ENCODE assay signal across 9 cellular contexts in genomic region chr11:73184953-73185671, GRCh38. TPM values are rescaled to one million over a fixed set of nuclear protein-coding genes. Genes with fewer than 3 reads are reported as not detected.
DNase-seq lines count a peak whose midpoint lies in the region; ATAC-seq, FAIRE-seq and TF ChIP-seq lines count a peak whose summit lies in the region.
"Had no signal": no experiment of that assay in that cellular context is flagged by ENCODE, and none has a peak within 500 bp of the region (broad histone marks: within the 10 kb centered on the region; RNA-seq: fewer than 3 reads in every experiment).

No MANE protein-coding gene starts in this region.

- TF ChIP-seq CTCF in fibroblast of the aortic adventitia (IDR thresholded peaks at IDR 0.05; ENCODE audit: insufficient read depth, low read length): peak; percentile 96
- TF ChIP-seq CTCF in tibial artery (IDR thresholded peaks at IDR 0.05): peak; percentile 78 to 80

- H2AK5ac ChIP-seq in neuronal stem cell (ENCODE audit: low read depth, low read length): peak overlapping the region; percentile 67

- H3K23ac ChIP-seq in neuronal stem cell (ENCODE audit: low read depth, low read length, poor library complexity): no peak overlapping the region

- H2BK15ac ChIP-seq in neuronal stem cell (ENCODE audit: low read length): peak overlapping the region; percentile 88

- intact Hi-C loops in tibial artery (cut with DNase I; ENCODE audit: low total_unique reads): loop anchor here (5.0 to 10.0 kb wide), 2 partner anchors 102 to 210 kb away; no protein-coding TSS in a partner anchor

- H2BK120ac ChIP-seq in neuronal stem cell (ENCODE audit: low read depth, low read length): no peak overlapping the region

- peaks cover 5% of the 10 kb centered on the region for H3K27me3 Mint-ChIP-seq in activated T-helper 17 cell treated with anti-CD3 and anti-CD28 coated beads, Interleukin-2, amount 50 U/mL, for 72 hours

- H3K9me3 ChIP-seq in neuronal stem cell (replicated peaks in 1 of 2; ENCODE audit: control insufficient read depth in 2 of 2, insufficient read depth in 1 of 2, low read depth in 1 of 2, low read length in 2 of 2) (no peaks in the 10 kb centered on the region), tibial artery (no peaks in the 10 kb centered on the region)

- peak overlapping the region; percentile 53 for H2AFZ ChIP-seq in neuronal stem cell (ENCODE audit: low read length)

- peaks cover 3 to 9% of the 10 kb centered on the region in 2 donors for H3K4me1 ChIP-seq in neuronal stem cell (ENCODE audit: control insufficient read depth in 2 of 2, insufficient read depth in 1 of 2, low read depth in 1 of 2, low read length in 2 of 2)
- H3K4me1 ChIP-seq in tibial artery: peaks cover 0 to 38% (median 30%) of the 10 kb centered on the region in 4 donors

- H3K36me3 ChIP-seq in neuronal stem cell (replicated peaks in 1 of 2; ENCODE audit: control insufficient read depth in 2 of 2, insufficient read depth in 2 of 2, low read length in 2 of 2) (no peaks in the 10 kb centered on the region), tibial artery (no peaks in the 10 kb centered on the region)

- H3K27me3 ChIP-seq in neuronal stem cell (ENCODE audit: control insufficient read depth in 3 of 3, insufficient read depth in 3 of 3, low read depth in 1 of 3, low read length in 3 of 3) (peaks cover 0 to 21% (median 0%) of the 10 kb centered on the region in 3 experiments), tibial artery (no peaks in the 10 kb centered on the region)

- no peak overlapping the region for H4K91ac ChIP-seq in neuronal stem cell (ENCODE audit: low read depth, low read length, poor library complexity)

- peak overlapping the region; percentile 65 for H2BK12ac ChIP-seq in neuronal stem cell (ENCODE audit: low read length)

- peak overlapping the region; percentile 71 for H2BK5ac ChIP-seq in neuronal stem cell (ENCODE audit: low read length)

- peak overlapping the region; percentile 79 for H3K18ac ChIP-seq in neuronal stem cell (ENCODE audit: low read length)

- peak; percentile 87 for FAIRE-seq in HTR-8/SVneo (lab: Jason Lieb, UNC)
- FAIRE-seq: TTC549 had no signal

- no peaks in the 10 kb centered on the region for H3K9me3 Mint-ChIP-seq in activated T-helper 17 cell treated with anti-CD3 and anti-CD28 coated beads, Interleukin-2, amount 50 U/mL, for 72 hours

- no peak overlapping the region for H4K8ac ChIP-seq in neuronal stem cell (ENCODE audit: low read depth, low read length)

- H3K79me1 ChIP-seq in neuronal stem cell (ENCODE audit: low read depth, low read length): no peaks in the 10 kb centered on the region

- peak overlapping the region; percentile 46 for H3K4ac ChIP-seq in neuronal stem cell (ENCODE audit: low read length)

- DNase-seq in DMS114 treated with DMSO at 0.1 percent for 48 hours (lab: John Stamatoyannopoulos, UW; ENCODE audit: unreplicated experiment) (peak; percentile 23), HTR-8/SVneo (ENCODE audit: insufficient read length, low spot score) (peak; percentile 89), RPMI7951 (ENCODE audit: low read depth) (peak; percentile 76), fibroblast of the aortic adventitia (ENCODE audit: low read depth) (peak; percentile 57), neuronal stem cell (ENCODE audit: low spot score) (peak; percentile 41), tibial artery (peak; percentile 57 to 86)

- H3K27ac ChIP-seq in neuronal stem cell (replicated peaks; ENCODE audit: low read length) (no peak overlapping the region), tibial artery (peak overlapping the region; percentile 76 to 77)

- WGBS in neuronal stem cell (ENCODE audit: extremely low coverage in 2 of 2, insufficient read length in 2 of 2, insufficient replicate concordance in 1 of 2), 2 donors: no CpG with 5 or more reads among the region's 18 CpGs

- no peaks in the 10 kb centered on the region for H3K4me1 Mint-ChIP-seq in activated T-helper 17 cell treated with anti-CD3 and anti-CD28 coated beads, Interleukin-2, amount 50 U/mL, for 72 hours

- no peak overlapping the region for H3K4me3 ChIP-seq in fibroblast of the aortic adventitia (ENCODE audit: low read depth, low read length)
- H3K4me3 ChIP-seq in neuronal stem cell (ENCODE audit: low read length in 2 of 2): no peak overlapping the region
- H3K4me3 ChIP-seq in tibial artery: no peak overlapping the region

- ATAC-seq in activated T-helper 17 cell treated with anti-CD3 and anti-CD28 coated beads, Interleukin-2, amount 50 U/mL, for 72 hours (replicated peaks): peak; percentile 79
- ATAC-seq in HG03135 (IDR thresholded peaks at IDR 0.05; ENCODE audit: unreplicated experiment): no peak

- no peak overlapping the region for H3K4me2 ChIP-seq in neuronal stem cell (ENCODE audit: insufficient read depth, low read length, poor library complexity, severe bottlenecking)

- no peak overlapping the region for H3K27ac Mint-ChIP-seq in activated T-helper 17 cell treated with anti-CD3 and anti-CD28 coated beads, Interleukin-2, amount 50 U/mL, for 72 hours

- no peaks in the 10 kb centered on the region for H3K36me3 Mint-ChIP-seq in activated T-helper 17 cell treated with anti-CD3 and anti-CD28 coated beads, Interleukin-2, amount 50 U/mL, for 72 hours (ENCODE audit: low read depth)

- no peak overlapping the region for H3K4me3 Mint-ChIP-seq in activated T-helper 17 cell treated with anti-CD3 and anti-CD28 coated beads, Interleukin-2, amount 50 U/mL, for 72 hours

- H3K9ac ChIP-seq in neuronal stem cell (ENCODE audit: low read depth, low read length, poor library complexity): no peak overlapping the region

- H3K14ac ChIP-seq in neuronal stem cell (ENCODE audit: low read length): no peak overlapping the region

RNA-seq across cellular contexts. Expression of gene P2RY2, which starts 33.0 kb away (rescaled TPM):
- total RNA-seq in RPMI7951 (2014; rRNA removed; shearing (Covaris generic)): 1.3 and 2.2 TPM in 2 replicates
- total RNA-seq in activated T-helper 17 cell treated with anti-CD3 and anti-CD28 coated beads, Interleukin-2, amount 50 U/mL, for 72 hours: not detected
- 0.18 TPM in 1 of 2 replicates, not detected in the other for total RNA-seq in fibroblast of the aortic adventitia (ENCODE audit: low replicate concordance)
- polyA plus RNA-seq in neuronal stem cell (2013, experiment 1 of 2): 1.2 TPM
- 1.2 TPM for polyA plus RNA-seq in neuronal stem cell (2013, experiment 2 of 2)

RNA-seq across cellular contexts. Expression of gene FCHSD2, which starts 43.0 kb away (rescaled TPM):
- total RNA-seq in RPMI7951 (2014; rRNA removed; shearing (Covaris generic)): 11.0 and 12.4 TPM in 2 replicates
- total RNA-seq in activated T-helper 17 cell treated with anti-CD3 and anti-CD28 coated beads, Interleukin-2, amount 50 U/mL, for 72 hours: 10 to 100 TPM; 21.7 to 22.3 TPM
- 11.3 and 14.9 TPM in 2 replicates for total RNA-seq in fibroblast of the aortic adventitia (ENCODE audit: low replicate concordance)
- 21.2 TPM for polyA plus RNA-seq in neuronal stem cell (2013, experiment 1 of 2)
- 22.1 TPM for polyA plus RNA-seq in neuronal stem cell (2013, experiment 2 of 2)

Comparison
In these comparisons a context has a peak if more than half of its experiments do, and no peak if none do; other contexts are left out.
1. DNase-seq: peak in every context shown above with its lines; median percentile 89 in HTR-8/SVneo; 76 in RPMI7951; 72 in tibial artery; 57 in fibroblast of the aortic adventitia; 41 in neuronal stem cell; 23 in DMS114 treated with DMSO at 0.1 percent for 48 hours.